9 cellular contexts compared by ENCODE assay signal in genomic region chr22:38412435-38413084, GRCh38. TPM values are rescaled to one million over a fixed set of nuclear protein-coding genes. Genes with fewer than 3 reads are reported as not detected.
A peak's percentile ranks its signal among the peaks of the same experiment; 100 is the strongest.
DNase-seq lines count a peak whose midpoint lies in the region; TF ChIP-seq lines count a peak whose summit lies in the region.
"Had no signal": no experiment of that assay in that cellular context is flagged by ENCODE, and none has a peak within 500 bp of the region (broad histone marks: within the 10 kb centered on the region; RNA-seq: fewer than 3 reads in every experiment).

No MANE protein-coding gene starts in this region.

- H3K4me2 ChIP-seq in OCI-LY7 (ENCODE audit: low read length): no peak overlapping the region

- H3K27ac ChIP-seq in OCI-LY7 (ENCODE audit: low read depth, low read length, poor library complexity, severe bottlenecking) (no peak overlapping the region), adrenal gland (no peak overlapping the region)

- H3K4me1 Mint-ChIP-seq in Calu3 (ENCODE audit: low read depth, unreplicated experiment): no peaks in the 10 kb centered on the region

- H3K79me2 ChIP-seq in OCI-LY7 (ENCODE audit: insufficient read depth, low read depth, low read length): no peaks in the 10 kb centered on the region

- POLR2A ChIA-PET in OCI-LY7 (lab: Charles Lee): no interaction called here

- H3K27me3 ChIP-seq in adrenal gland: no peaks in the 10 kb centered on the region

- intact Hi-C loops in Calu3 (cut with micrococcal nuclease; ENCODE audit: unreplicated experiment): loop anchor here (5.0 kb wide), 1 partner anchor 160 kb away; the partner anchor contains the start of gene DMC1
- intact Hi-C loops in OCI-LY7 (cut with micrococcal nuclease; ENCODE audit: unreplicated experiment): no loop called here
- intact Hi-C loops in adrenal gland (cut with DNase I): no loop called here

- no peaks in the 10 kb centered on the region for H3K9me3 Mint-ChIP-seq in Calu3 (ENCODE audit: low read depth, unreplicated experiment)

- no peaks in the 10 kb centered on the region for H3K9me2 ChIP-seq in OCI-LY7 (ENCODE audit: insufficient read depth, low read length)

- H3K27me3 Mint-ChIP-seq in Calu3 (ENCODE audit: unreplicated experiment): no peaks in the 10 kb centered on the region

- CTCF ChIA-PET in Calu3 (lab: Charles Lee) (no interaction called here), OCI-LY7 (lab: Charles Lee; ENCODE audit: unreplicated experiment) (no interaction called here)

- BruUV-seq in Calu3 (replicated peaks; lab: Mats Ljungman, UMichigan) (no TSS peak), OCI-LY7 (replicated peaks; lab: Mats Ljungman, UMichigan) (no TSS peak)

- H3K36me3 Mint-ChIP-seq in Calu3 (ENCODE audit: insufficient read depth, unreplicated experiment): peaks cover 14% of the 10 kb centered on the region

- 8 to 47% (median 20%) methylated on average over 11 to 45 of the region's 45 CpGs for WGBS in adrenal gland, 4 donors

- H3K36me3 ChIP-seq in OCI-LY7 (ENCODE audit: insufficient read depth, low read length) (no peaks in the 10 kb centered on the region), adrenal gland (replicated peaks in 1 of 2) (no peaks in the 10 kb centered on the region)

- no peaks in the 10 kb centered on the region for H4K20me1 ChIP-seq in OCI-LY7 (ENCODE audit: insufficient read depth, low read length)

- no peak for TF ChIP-seq POLR2A in adrenal gland (IDR thresholded peaks at IDR 0.05)

- TF ChIP-seq CTCF in Calu3 (IDR thresholded peaks at IDR 0.05; ENCODE audit: unreplicated experiment) (peak; percentile 97), OCI-LY7 (conservative IDR thresholded peaks at IDR 0.05; ENCODE audit: low read length) (peak; percentile 82), adrenal gland (IDR thresholded peaks at IDR 0.05) (peak; percentile 32 to 71 (median 55))

- no peaks in the 10 kb centered on the region for H3K4me1 ChIP-seq in OCI-LY7 (ENCODE audit: insufficient read depth, low read length, poor library complexity, severe bottlenecking)
- H3K4me1 ChIP-seq in adrenal gland (replicated peaks in 1 of 2): peaks cover 4 to 8% of the 10 kb centered on the region in 2 donors

- H3K27ac Mint-ChIP-seq in Calu3 (ENCODE audit: unreplicated experiment): no peak overlapping the region

- no peaks in the 10 kb centered on the region for H3K9me3 ChIP-seq in OCI-LY7 (ENCODE audit: low read length)
- H3K9me3 ChIP-seq in adrenal gland (replicated peaks in 1 of 3): no peaks in the 10 kb centered on the region
- H3K9me3 ChIP-seq in iPS-18c (ENCODE audit: control insufficient read depth, insufficient read depth, low read length): peaks cover 10% of the 10 kb centered on the region

- no peak overlapping the region for H3K4me3 ChIP-seq in OCI-LY7 (ENCODE audit: low read depth, low read length, poor library complexity, severe bottlenecking)
- H3K4me3 ChIP-seq in adrenal gland: peak overlapping the region in 1 of 4 donors; percentile 36
- H3K4me3 ChIP-seq in iPS-18c (ENCODE audit: insufficient read depth, low read depth, low read length): peak overlapping the region; percentile 31; the same call in 1 of the 2 replicates

- DNase-seq in Calu3 (peak; percentile 46), OCI-LY7 (ENCODE audit: low spot score) (no peak), adrenal gland (peak in 5 of 7 donors; percentile 26 to 51 (median 27)), SIG-M5 (lab: John Stamatoyannopoulos, UW) (no peak), NCI-H82 treated with DMSO at 0.1 percent for 48 hours (lab: John Stamatoyannopoulos, UW; ENCODE audit: unreplicated experiment) (no peak), SHP77 treated with DMSO at 0.1 percent for 48 hours (lab: John Stamatoyannopoulos, UW) (no peak)
- DNase-seq in stimulated activated CD4-positive, alpha-beta T cell treated with anti-CD3 and anti-CD28 coated beads, Interleukin-4, amount 100 ng/mL, for 48 hours (ENCODE audit: low read depth in 2 of 2): peak; percentile 22 to 56

- H2AFZ ChIP-seq in OCI-LY7 (ENCODE audit: low read length): no peak overlapping the region

- peak overlapping the region; percentile 61 for H3K4me3 Mint-ChIP-seq in Calu3 (ENCODE audit: low read depth, unreplicated experiment)

RNA-seq across cellular contexts. Expression of gene KCNJ4, which starts 42.4 kb away (rescaled TPM):
- total RNA-seq in Calu3 (2022): not detected in 2 replicates
- total RNA-seq in OCI-LY7 (2014; rRNA removed; shearing (Covaris generic)): not detected in 2 replicates
- total RNA-seq in OCI-LY7 (2022): not detected in 2 replicates
- total RNA-seq in adrenal gland: under 1 TPM in 4 of 8 donors, not detected in 4; 0.20 to 0.38 (median 0.31) TPM
- under 1 TPM; 0.07 to 0.56 (median 0.27) TPM for polyA plus RNA-seq in adrenal gland
- total RNA-seq: glomerular endothelial cell had no signal

RNA-seq across cellular contexts. Expression of gene KDELR3, which starts 55.3 kb away (rescaled TPM):
- total RNA-seq in Calu3 (2022): 16.1 and 18.7 TPM in 2 replicates
- not detected in 2 replicates for total RNA-seq in OCI-LY7 (2014; rRNA removed; shearing (Covaris generic))
- total RNA-seq in OCI-LY7 (2022): not detected in 2 replicates
- total RNA-seq in adrenal gland: 10 to 100 TPM in 3 of 8 donors, 1 to 10 TPM in 5; 5.1 to 18.0 (median 8.3) TPM
- polyA plus RNA-seq in adrenal gland: 10 to 100 TPM in 2 of 3 donors, 1 to 10 TPM in 1; 8.0 to 11.0 (median 10.2) TPM

Comparison
In these comparisons a context has a peak if more than half of its experiments do, and no peak if none do; other contexts are left out.
1. DNase-seq: peak in Calu3 (single experiment), adrenal gland (5 of 7) and stimulated activated CD4-positive, alpha-beta T cell treated with anti-CD3 and anti-CD28 coated beads, Interleukin-4, amount 100 ng/mL, for 48 hours (2 of 2); none in OCI-LY7 (single experiment), SIG-M5 (single experiment), NCI-H82 treated with DMSO at 0.1 percent for 48 hours (single experiment) and SHP77 treated with DMSO at 0.1 percent for 48 hours (single experiment).
2. RNA of gene KDELR3, which starts 55.3 kb away (total RNA-seq): 16.1 to 18.7 TPM in Calu3 and 5.1 to 18.0 TPM in adrenal gland; not detected in OCI-LY7; every median in the first group is over 4 times any median in the second.
3. Peak in every context shown above with its lines, with median percentiles within 50 percentile points of each other: CTCF ChIP-seq.